In the genomic region with DNA sequence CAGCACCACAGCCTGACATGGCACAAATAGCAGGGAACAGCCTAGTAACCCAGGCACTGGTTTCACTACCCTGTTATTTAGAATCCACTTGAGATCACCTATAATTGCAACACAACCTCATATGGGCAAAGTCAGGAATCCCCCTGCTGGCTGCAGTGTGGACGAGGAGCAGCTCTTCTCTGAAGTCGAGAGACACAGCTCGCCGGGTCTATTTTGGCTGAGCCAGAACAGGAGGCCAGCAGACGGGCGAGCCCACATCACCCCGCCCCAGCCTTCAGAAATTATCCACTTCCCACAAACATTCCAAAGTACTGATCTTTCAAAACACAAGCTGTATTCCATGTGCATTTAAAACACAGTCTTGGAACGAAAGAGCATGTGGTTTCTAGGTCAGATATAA, we compare ENCODE assay signal across 9 cellular contexts.
DNase-seq lines count a peak whose midpoint lies in the region; TF ChIP-seq lines count a peak whose summit lies in the region.
"Had no signal": no experiment of that assay in that cellular context is flagged by ENCODE, and none has a peak within 500 bp of the region (broad histone marks: within the 10 kb centered on the region; RNA-seq: fewer than 3 reads in every experiment).

No MANE protein-coding gene starts in this region.

- 25% methylated on average over 8 of the region's 8 CpGs for WGBS in hepatocyte (ENCODE audit: low lambda C conversion rate, missing lambda C conversion rate)
- WGBS in thyroid gland, 2 donors: 41 to 65% methylated on average over 2 to 8 of the region's 8 CpGs

- H3K36me3 ChIP-seq in hepatocyte (replicated peaks; ENCODE audit: insufficient read depth, low read depth) (no peaks in the 10 kb centered on the region), thyroid gland (no peaks in the 10 kb centered on the region)

- peaks cover 33% of the 10 kb centered on the region for H3K79me2 ChIP-seq in hepatocyte

- peaks cover 7% of the 10 kb centered on the region for H4K20me1 ChIP-seq in hepatocyte (ENCODE audit: insufficient read depth, poor library complexity, severe bottlenecking)

- peak overlapping the region; percentile 59 for H3K4me2 ChIP-seq in hepatocyte

- H3K9me3 ChIP-seq in hepatocyte (ENCODE audit: low read depth) (no peaks in the 10 kb centered on the region), thyroid gland (no peaks in the 10 kb centered on the region)

- H3K4me1 ChIP-seq in hepatocyte (ENCODE audit: insufficient read depth) (peaks cover 37% of the 10 kb centered on the region), thyroid gland (peaks cover 7 to 30% of the 10 kb centered on the region in 2 donors)

- H3K9me2 ChIP-seq in hepatocyte (replicated peaks; ENCODE audit: insufficient read depth): no peaks in the 10 kb centered on the region

- H2AFZ ChIP-seq in hepatocyte: no peak overlapping the region

- TF ChIP-seq CTCF in WI38 (IDR thresholded peaks at IDR 0.05; ENCODE audit: low read depth, low read length) (peak; percentile 30; the same call in 1 of the 2 replicates), hepatocyte (IDR thresholded peaks at IDR 0.05; ENCODE audit: poor library complexity) (peak; percentile 43), thyroid gland (IDR thresholded peaks at IDR 0.05) (peak in 4 of 6 experiments; percentile 7 to 32 (median 22))

- H3K27ac ChIP-seq in hepatocyte: peak overlapping the region; percentile 30
- H3K27ac ChIP-seq in thyroid gland: no peak overlapping the region

- no peak overlapping the region for H3K4me3 ChIP-seq in WI38 (ENCODE audit: low read depth, low read length)
- no peak overlapping the region for H3K4me3 ChIP-seq in hepatocyte
- H3K4me3 ChIP-seq in thyroid gland (replicated peaks in 1 of 3): no peak overlapping the region

- no peak for TF ChIP-seq POLR2A in thyroid gland (IDR thresholded peaks at IDR 0.05)

- no peaks in the 10 kb centered on the region for H3K27me3 ChIP-seq in hepatocyte
- no peaks in the 10 kb centered on the region for H3K27me3 ChIP-seq in thyroid gland

- peak; percentile 22 for DNase-seq in HT-29 (ENCODE audit: low spot score)
- DNase-seq in hepatocyte (ENCODE audit: low spot score): peak; percentile 72
- DNase-seq in thyroid gland: peak; percentile 35 to 48
- DNase-seq in T-helper 9 cell: no peak
- no peak for DNase-seq in occipital lobe (lab: John Stamatoyannopoulos, UW)
- no peak for DNase-seq in KG1 (lab: John Stamatoyannopoulos, UW)
- DNase-seq: NK-92 treated with Interleukin-12 subunit alpha and Interleukin-12 subunit beta, amount 100 ng/mL, for 24 hours; posterior cingulate gyrus had no signal

- intact Hi-C loops in thyroid gland (cut with DNase I): no loop called here

Comparison
In these comparisons a context has a peak if more than half of its experiments do, and no peak if none do; other contexts are left out.
1. DNase-seq: peak in HT-29 (single experiment), hepatocyte (single experiment) and thyroid gland (2 of 2); none in T-helper 9 cell (single experiment), occipital lobe (single experiment) and KG1 (single experiment).
2. Peak in every context shown above with its lines, with median percentiles within 50 percentile points of each other: CTCF ChIP-seq.